In the genomic region with DNA sequence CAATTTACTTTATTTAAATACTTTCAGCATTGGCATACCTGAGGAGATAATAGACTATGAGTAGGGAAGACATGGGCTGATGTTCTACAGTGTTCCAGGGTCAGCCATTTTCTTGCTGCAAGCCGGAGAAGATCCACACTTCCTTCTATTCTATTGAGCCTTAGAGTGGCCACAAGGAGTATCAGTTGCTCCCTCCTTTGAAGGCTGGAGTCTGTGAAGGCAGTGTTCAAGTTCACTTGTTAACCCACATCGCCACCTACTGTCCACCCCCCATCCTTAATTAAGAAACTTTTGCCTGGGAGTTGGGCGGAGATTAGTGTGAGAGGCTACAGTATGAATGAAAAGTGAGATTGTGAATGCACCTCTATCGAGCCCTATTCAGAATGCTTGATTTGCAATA, we compare ENCODE assay signal across 8 cellular contexts.
DNase-seq lines count a peak whose midpoint lies in the region; ATAC-seq, FAIRE-seq and TF ChIP-seq lines count a peak whose summit lies in the region.

No MANE protein-coding gene starts in this region.

- H3K27me3 Mint-ChIP-seq in activated CD4-positive, alpha-beta memory T cell treated with anti-CD3 and anti-CD28 coated beads for 36 hours: no peaks in the 10 kb centered on the region
- peaks cover 8% of the 10 kb centered on the region for H3K27me3 Mint-ChIP-seq in T-helper 17 cell

- no peak for FAIRE-seq in A549 (lab: Jason Lieb, UNC)

- DNase-seq in A549 (ENCODE audit: low read depth in 1 of 2, low spot score in 1 of 2) (peak; percentile 49 to 76), NCI-H2171 (lab: John Stamatoyannopoulos, UW) (peak; percentile 78), hepatic stellate cell (ENCODE audit: low spot score) (peak; percentile 6), superior temporal gyrus (ENCODE audit: extremely low spot score) (peak; percentile 83), T-helper 17 cell (no peak)
- DNase-seq in activated CD4-positive, alpha-beta memory T cell treated with anti-CD3 and anti-CD28 coated beads for 36 hours: peak; percentile 20

- under 1% methylated on average over 4 of the region's 4 CpGs for WGBS in A549 (ENCODE audit: missing lambda C conversion rate)

- no peak overlapping the region for H3K4me2 ChIP-seq in A549

- H3K4me3 Mint-ChIP-seq in activated CD4-positive, alpha-beta memory T cell treated with anti-CD3 and anti-CD28 coated beads for 36 hours: no peak overlapping the region
- no peak overlapping the region for H3K4me3 Mint-ChIP-seq in T-helper 17 cell

- no peak for TF ChIP-seq EP300 in A549 (IDR thresholded peaks at IDR 0.05)

- H3K9me3 ChIP-seq in A549: no peaks in the 10 kb centered on the region
- no peaks in the 10 kb centered on the region for H3K9me3 ChIP-seq in T-helper 17 cell (ENCODE audit: control insufficient read depth, low read length, poor library complexity, severe bottlenecking)

- H3K4me3 ChIP-seq in A549: no peak overlapping the region

- CTCF ChIA-PET in A549 (lab: Yijun Ruan, JAX): no interaction called here
- CTCF ChIA-PET in activated CD4-positive, alpha-beta memory T cell treated with anti-CD3 and anti-CD28 coated beads for 36 hours (lab: Charles Lee): no interaction called here

- no peaks in the 10 kb centered on the region for H3K4me1 Mint-ChIP-seq in activated CD4-positive, alpha-beta memory T cell treated with anti-CD3 and anti-CD28 coated beads for 36 hours (ENCODE audit: low read depth)
- no peaks in the 10 kb centered on the region for H3K4me1 Mint-ChIP-seq in T-helper 17 cell

- no peaks in the 10 kb centered on the region for H3K36me3 Mint-ChIP-seq in activated CD4-positive, alpha-beta memory T cell treated with anti-CD3 and anti-CD28 coated beads for 36 hours
- no peaks in the 10 kb centered on the region for H3K36me3 Mint-ChIP-seq in T-helper 17 cell (ENCODE audit: low read depth)

- TF ChIP-seq CTCF in A549 (IDR thresholded peaks at IDR 0.05) (peak; percentile 47; the same call in 2 of the 3 replicates), GM12872 (IDR thresholded peaks at IDR 0.05; ENCODE audit: insufficient read depth, low read depth, low read length) (peak; percentile 59)

- H3K4me1 ChIP-seq in A549: no peaks in the 10 kb centered on the region

- H3K27ac ChIP-seq in A549: no peak overlapping the region

- ATAC-seq in A549 (peak; percentile 84 to 98), HG03103 (IDR thresholded peaks at IDR 0.05; ENCODE audit: low read depth, unreplicated experiment) (peak; percentile 58), T-helper 17 cell (no peak)

- POLR2A ChIA-PET in A549 (lab: Yijun Ruan, JAX): no interaction called here
- POLR2A ChIA-PET in activated CD4-positive, alpha-beta memory T cell treated with anti-CD3 and anti-CD28 coated beads for 36 hours (lab: Charles Lee): no interaction called here

- no peak for TF ChIP-seq POLR2A in A549 (IDR thresholded peaks at IDR 0.05; ENCODE audit: low read length)

- no peaks in the 10 kb centered on the region for H3K9me3 Mint-ChIP-seq in activated CD4-positive, alpha-beta memory T cell treated with anti-CD3 and anti-CD28 coated beads for 36 hours

- intact Hi-C loops in activated CD4-positive, alpha-beta memory T cell treated with anti-CD3 and anti-CD28 coated beads for 36 hours (cut with micrococcal nuclease): no loop called here

- peak; percentile 53 to 66; a peak in 4 of 5 replicates for TF ChIP-seq RAD21 in A549 (conservative IDR thresholded peaks at IDR 0.05 in 1 of 2, IDR thresholded peaks at IDR 0.05 in 1 of 2)

- H3K27ac Mint-ChIP-seq in activated CD4-positive, alpha-beta memory T cell treated with anti-CD3 and anti-CD28 coated beads for 36 hours: no peak overlapping the region
- H3K27ac Mint-ChIP-seq in T-helper 17 cell: no peak overlapping the region

TF ChIP-seq in A549, 52 proteins besides CTCF, POLR2A, EP300 and RAD21:
- TF ChIP-seq NR3C1 (IDR thresholded peaks at IDR 0.05) (no peak), CEBPB (IDR thresholded peaks at IDR 0.05) (no peak), BCL3 (IDR thresholded peaks at IDR 0.05) (no peak), ZC3H11A (IDR thresholded peaks at IDR 0.05) (no peak), MAZ (IDR thresholded peaks at IDR 0.05; ENCODE audit: borderline replicate concordance, low read depth, low read length) (no peak), RFX5 (IDR thresholded peaks at IDR 0.05) (no peak), HOXB13 (CRISPR knock-in tag; IDR thresholded peaks at IDR 0.05; ENCODE audit: low read depth) (no peak), ATOH8 (CRISPR knock-in tag; IDR thresholded peaks at IDR 0.05; ENCODE audit: low read depth) (no peak), KDM5A (IDR thresholded peaks at IDR 0.05) (no peak), PHF8 (IDR thresholded peaks at IDR 0.05; ENCODE audit: borderline replicate concordance, low read depth) (no peak), ZSCAN20 (CRISPR knock-in tag; IDR thresholded peaks at IDR 0.05) (no peak), FOSL2 (IDR thresholded peaks at IDR 0.05) (no peak), FOSL2 (CRISPR knock-in tag; IDR thresholded peaks at IDR 0.05) (no peak), BHLHE40 (IDR thresholded peaks at IDR 0.05; ENCODE audit: low read depth, low read length) (no peak)
- TF ChIP-seq, protein P1, sequence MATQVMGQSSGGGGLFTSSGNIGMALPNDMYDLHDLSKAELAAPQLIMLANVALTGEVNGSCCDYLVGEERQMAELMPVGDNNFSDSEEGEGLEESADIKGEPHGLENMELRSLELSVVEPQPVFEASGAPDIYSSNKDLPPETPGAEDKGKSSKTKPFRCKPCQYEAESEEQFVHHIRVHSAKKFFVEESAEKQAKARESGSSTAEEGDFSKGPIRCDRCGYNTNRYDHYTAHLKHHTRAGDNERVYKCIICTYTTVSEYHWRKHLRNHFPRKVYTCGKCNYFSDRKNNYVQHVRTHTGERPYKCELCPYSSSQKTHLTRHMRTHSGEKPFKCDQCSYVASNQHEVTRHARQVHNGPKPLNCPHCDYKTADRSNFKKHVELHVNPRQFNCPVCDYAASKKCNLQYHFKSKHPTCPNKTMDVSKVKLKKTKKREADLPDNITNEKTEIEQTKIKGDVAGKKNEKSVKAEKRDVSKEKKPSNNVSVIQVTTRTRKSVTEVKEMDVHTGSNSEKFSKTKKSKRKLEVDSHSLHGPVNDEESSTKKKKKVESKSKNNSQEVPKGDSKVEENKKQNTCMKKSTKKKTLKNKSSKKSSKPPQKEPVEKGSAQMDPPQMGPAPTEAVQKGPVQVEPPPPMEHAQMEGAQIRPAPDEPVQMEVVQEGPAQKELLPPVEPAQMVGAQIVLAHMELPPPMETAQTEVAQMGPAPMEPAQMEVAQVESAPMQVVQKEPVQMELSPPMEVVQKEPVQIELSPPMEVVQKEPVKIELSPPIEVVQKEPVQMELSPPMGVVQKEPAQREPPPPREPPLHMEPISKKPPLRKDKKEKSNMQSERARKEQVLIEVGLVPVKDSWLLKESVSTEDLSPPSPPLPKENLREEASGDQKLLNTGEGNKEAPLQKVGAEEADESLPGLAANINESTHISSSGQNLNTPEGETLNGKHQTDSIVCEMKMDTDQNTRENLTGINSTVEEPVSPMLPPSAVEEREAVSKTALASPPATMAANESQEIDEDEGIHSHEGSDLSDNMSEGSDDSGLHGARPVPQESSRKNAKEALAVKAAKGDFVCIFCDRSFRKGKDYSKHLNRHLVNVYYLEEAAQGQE (IDR thresholded peaks at IDR 0.05): no peak
TF ChIP-seq in A549: peak in this region for 0.

Comparison
In these comparisons a context has a peak if more than half of its experiments do, and no peak if none do; other contexts are left out.
1. DNase-seq: peak in A549 (2 of 2), NCI-H2171 (single experiment), activated CD4-positive, alpha-beta memory T cell treated with anti-CD3 and anti-CD28 coated beads for 36 hours (single experiment), hepatic stellate cell (single experiment) and superior temporal gyrus (single experiment); none in T-helper 17 cell (0 of 3).